ENCODE assay signal across 8 cellular contexts in the genomic region with DNA sequence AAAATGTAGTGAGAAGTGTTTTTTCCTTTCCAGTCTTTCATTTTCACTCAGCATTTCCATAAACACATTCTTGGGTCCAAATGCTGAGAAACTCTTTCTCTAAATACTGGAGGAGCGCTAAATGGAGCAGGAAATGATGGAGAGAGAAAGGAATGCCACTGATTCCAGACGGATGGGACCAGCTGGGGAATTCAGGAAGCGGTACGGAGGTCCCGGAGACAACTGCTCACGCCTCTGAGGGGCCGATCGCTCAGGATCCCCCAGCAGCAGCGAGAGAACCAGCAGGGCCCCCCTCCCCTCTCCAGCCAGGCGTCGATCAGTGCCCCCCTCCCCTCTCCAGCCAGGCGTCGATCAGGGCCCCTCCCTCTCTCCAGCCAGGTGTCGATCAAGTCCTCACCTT. TPM values are rescaled to one million over a fixed set of nuclear protein-coding genes. Genes with fewer than 3 reads are reported as not detected.
A peak's percentile ranks its signal among the peaks of the same experiment; 100 is the strongest.
DNase-seq lines count a peak whose midpoint lies in the region; ATAC-seq, FAIRE-seq and TF ChIP-seq lines count a peak whose summit lies in the region.

No MANE protein-coding gene starts in this region.

- H3F3A ChIP-seq in PC-3 (ENCODE audit: low read length, unreplicated experiment), result no peaks in the 10 kb centered on the region

- H3K27ac ChIP-seq in BLaER1 (peak overlapping the region; percentile 51; the same call in 1 of the 2 replicates), PC-3 (ENCODE audit: low read length) (peak overlapping the region; percentile 67)
- H3K27ac ChIP-seq in naive thymus-derived CD4-positive, alpha-beta T cell (ENCODE audit: low read depth, low read length), result peak overlapping the region; percentile 72

- H3K36me3 ChIP-seq in BLaER1 (peaks cover 13% of the 10 kb centered on the region; the same call in 1 of the 2 replicates), PC-3 (ENCODE audit: low read depth, low read length) (no peaks in the 10 kb centered on the region)
- H3K36me3 ChIP-seq in naive thymus-derived CD4-positive, alpha-beta T cell (ENCODE audit: control insufficient read depth in 2 of 3, insufficient read depth in 3 of 3, low read length in 3 of 3), result peaks cover 0 to 45% (median 12%) of the 10 kb centered on the region in 3 experiments

- H3K27me3 Mint-ChIP-seq in endothelial cell (ENCODE audit: unreplicated experiment), result peaks cover 19% of the 10 kb centered on the region
- H3K27me3 Mint-ChIP-seq in naive thymus-derived CD4-positive, alpha-beta T cell, result peaks cover 0 to 2% (median 0%) of the 10 kb centered on the region in 5 donors

- H3K4me1 Mint-ChIP-seq in endothelial cell (ENCODE audit: unreplicated experiment), result peaks cover 50% of the 10 kb centered on the region
- peaks cover 51 to 90% (median 72%) of the 10 kb centered on the region in 7 donors for H3K4me1 Mint-ChIP-seq in naive thymus-derived CD4-positive, alpha-beta T cell

- H3K9me3 ChIP-seq in BLaER1 (no peaks in the 10 kb centered on the region), PC-3 (ENCODE audit: low read length) (no peaks in the 10 kb centered on the region)
- no peaks in the 10 kb centered on the region for H3K9me3 ChIP-seq in naive thymus-derived CD4-positive, alpha-beta T cell (ENCODE audit: control insufficient read depth in 2 of 3, low read length in 3 of 3)

- TF ChIP-seq CTCF in PC-3 (conservative IDR thresholded peaks at IDR 0.05; ENCODE audit: low read depth, low read length) (no peak), endothelial cell (IDR thresholded peaks at IDR 0.05; ENCODE audit: unreplicated experiment) (no peak)

- H3K9me3 Mint-ChIP-seq in endothelial cell (ENCODE audit: unreplicated experiment), result no peaks in the 10 kb centered on the region
- H3K9me3 Mint-ChIP-seq in naive thymus-derived CD4-positive, alpha-beta T cell, result peaks cover 0 to 5% (median 0%) of the 10 kb centered on the region in 11 donors

- peak overlapping the region; percentile 48 for H3K4me2 ChIP-seq in BLaER1
- H3K4me2 ChIP-seq in PC-3 (ENCODE audit: low read length), result peak overlapping the region; percentile 75

- no TSS peak for BruUV-seq in PC-3 (replicated peaks; lab: Mats Ljungman, UMichigan)

- CTCF ChIA-PET in PC-3 (lab: Charles Lee), result no interaction called here
- CTCF ChIA-PET in naive thymus-derived CD4-positive, alpha-beta T cell (lab: Charles Lee), result interaction anchor here (1.6 kb wide), 1 partner anchor 107 kb away, joined by 4 read pairs; no protein-coding TSS in a partner anchor

- H3K9ac ChIP-seq in BLaER1 (no peak overlapping the region), PC-3 (ENCODE audit: low read length) (0 out of 2 replicates have a peak overlapping the region, but pooled peaks have one; percentile 32)

- no peaks in the 10 kb centered on the region for H3K9me2 ChIP-seq in PC-3 (replicated peaks; ENCODE audit: low read length)

- no peak overlapping the region for H3K4me3 ChIP-seq in BLaER1
- peak overlapping the region; percentile 51 for H3K4me3 ChIP-seq in PC-3 (ENCODE audit: low read length)
- H3K4me3 ChIP-seq in naive thymus-derived CD4-positive, alpha-beta T cell (ENCODE audit: low read length), result peak overlapping the region; percentile 17

- H3K4me1 ChIP-seq in BLaER1, result peaks cover 91% of the 10 kb centered on the region
- peaks cover 30% of the 10 kb centered on the region for H3K4me1 ChIP-seq in PC-3 (ENCODE audit: insufficient read depth, low read length)
- peaks cover 63 to 78% of the 10 kb centered on the region in 2 donors for H3K4me1 ChIP-seq in naive thymus-derived CD4-positive, alpha-beta T cell (ENCODE audit: control insufficient read depth in 2 of 2, insufficient read depth in 2 of 2, low read length in 2 of 2)

- intact Hi-C loops in PC-3 (cut with micrococcal nuclease), result loop anchor here (2.0 kb wide), 1 partner anchor 168 kb away; no protein-coding TSS in a partner anchor
- intact Hi-C loops in naive thymus-derived CD4-positive, alpha-beta T cell (cut with micrococcal nuclease), result no loop called here

- H3K36me3 Mint-ChIP-seq in endothelial cell (ENCODE audit: low read depth, unreplicated experiment), result peaks cover 13% of the 10 kb centered on the region
- H3K36me3 Mint-ChIP-seq in naive thymus-derived CD4-positive, alpha-beta T cell, result peaks cover 11 to 37% (median 27%) of the 10 kb centered on the region in 5 donors

- POLR2A ChIA-PET in PC-3 (lab: Charles Lee; ENCODE audit: unreplicated experiment), result interaction anchor here (0.6 kb wide), 1 partner anchor 32 kb away, joined by 11 read pairs; no protein-coding TSS in a partner anchor
- POLR2A ChIA-PET in naive thymus-derived CD4-positive, alpha-beta T cell (lab: Charles Lee), result interaction anchor here (0.7 to 1.6 kb wide), 6 partner anchors 10 to 107 kb away, joined by 3 to 8 read pairs (median 4); no protein-coding TSS in a partner anchor

- H3K4me3 Mint-ChIP-seq in endothelial cell (ENCODE audit: unreplicated experiment), result peak overlapping the region; percentile 81
- peak overlapping the region; percentile 39 to 86 (median 76) for H3K4me3 Mint-ChIP-seq in naive thymus-derived CD4-positive, alpha-beta T cell

- FAIRE-seq in GM12892 (lab: Jason Lieb, UNC), result no peak

- ATAC-seq in PC-3, result peak; percentile 66
- ATAC-seq in naive thymus-derived CD4-positive, alpha-beta T cell, result no peak

- H3K27ac Mint-ChIP-seq in endothelial cell (ENCODE audit: unreplicated experiment), result peak overlapping the region; percentile 97
- peak overlapping the region; percentile 65 to 95 (median 92) for H3K27ac Mint-ChIP-seq in naive thymus-derived CD4-positive, alpha-beta T cell

- peak overlapping the region; percentile 50; the same call in 1 of the 2 replicates for H2AFZ ChIP-seq in PC-3 (ENCODE audit: low read length)

- TF ChIP-seq POLR2A in GM12892 (IDR thresholded peaks at IDR 0.05; ENCODE audit: low read depth, low read length), result no peak

- no peaks in the 10 kb centered on the region for H3K27me3 ChIP-seq in BLaER1
- H3K27me3 ChIP-seq in PC-3 (ENCODE audit: low read length), result no peaks in the 10 kb centered on the region
- no peaks in the 10 kb centered on the region for H3K27me3 ChIP-seq in naive thymus-derived CD4-positive, alpha-beta T cell (ENCODE audit: control insufficient read depth in 2 of 2, insufficient read depth in 2 of 2, low read length in 2 of 2)

- H4K20me1 ChIP-seq in BLaER1 (peaks cover 55% of the 10 kb centered on the region), PC-3 (ENCODE audit: low read length) (no peaks in the 10 kb centered on the region)

- H3K79me2 ChIP-seq in PC-3 (ENCODE audit: low read length), result peaks cover 53% of the 10 kb centered on the region

- DNase-seq in PC-3 (peak; percentile 68), endothelial cell (ENCODE audit: low spot score) (peak; percentile 81), GM12892 (ENCODE audit: insufficient read length) (no peak), COR-L47 (lab: John Stamatoyannopoulos, UW) (no peak), NCI-H2081 treated with DMSO at 0.1 percent for 48 hours (lab: John Stamatoyannopoulos, UW) (no peak), Kasumi-1 (lab: John Stamatoyannopoulos, UW) (no peak)
- peak in 1 of 9 donors; percentile 12 for DNase-seq in naive thymus-derived CD4-positive, alpha-beta T cell

RNA-seq across cellular contexts. Expression of a gene that starts 13.2 kb away (rescaled TPM):
- 9.1 and 9.4 TPM in 2 replicates for total RNA-seq in PC-3 (2014; rRNA removed)
- 34.0 TPM for total RNA-seq in endothelial cell (ENCODE audit: unreplicated experiment)
- total RNA-seq in naive thymus-derived CD4-positive, alpha-beta T cell, result 100 to 1,000 TPM; 110 to 227 (median 199) TPM
- 100 to 1,000 TPM; 109 to 195 TPM for polyA plus RNA-seq in naive thymus-derived CD4-positive, alpha-beta T cell
- 15.6 TPM for polyA plus RNA-seq in GM12892 (2012; ENCODE audit: missing spikeins)

RNA-seq across cellular contexts. Expression of a gene that starts 59.9 kb away (rescaled TPM):
- not detected in 2 replicates for total RNA-seq in PC-3 (2014; rRNA removed)
- not detected for total RNA-seq in endothelial cell (ENCODE audit: unreplicated experiment)
- total RNA-seq in naive thymus-derived CD4-positive, alpha-beta T cell, result 1 to 10 TPM in 1 of 5 experiments, under 1 TPM in 1, not detected in 3; 0.27 to 1.1 TPM
- polyA plus RNA-seq in naive thymus-derived CD4-positive, alpha-beta T cell, result under 1 TPM in 1 of 2 donors, not detected in 1; 0.33 TPM
- not detected for polyA plus RNA-seq in GM12892 (2012; ENCODE audit: missing spikeins)

Comparison
In these comparisons a context has a peak if more than half of its experiments do, and no peak if none do; other contexts are left out.
1. DNase-seq: peak in PC-3 (single experiment) and endothelial cell (single experiment); none in GM12892 (single experiment), COR-L47 (single experiment), NCI-H2081 treated with DMSO at 0.1 percent for 48 hours (single experiment) and Kasumi-1 (0 of 2).
2. Peak in every context shown above with its lines, with median percentiles within 50 percentile points of each other: H3K27ac ChIP-seq.